ENCODE assay signal across 8 cellular contexts in genomic region chr22:35582861-35583670, GRCh38. TPM values are rescaled to one million over a fixed set of nuclear protein-coding genes. Genes with fewer than 3 reads are reported as not detected.
DNase-seq lines count a peak whose midpoint lies in the region; ATAC-seq lines count a peak whose summit lies in the region.

No MANE protein-coding gene starts in this region.

- ATAC-seq in left colon, result peak; percentile 62
- ATAC-seq in GM19395 (IDR thresholded peaks at IDR 0.05; ENCODE audit: unreplicated experiment), result no peak

- intact Hi-C loops in left colon (cut with DNase I, micrococcal nuclease), result loop anchor here in 1 of 2 donors (2.0 to 10.0 kb wide), 2 partner anchors 152 to 238 kb away; no protein-coding TSS in a partner anchor

- peak; percentile 14 for DNase-seq in NK-92 treated with Interleukin-12 subunit alpha and Interleukin-12 subunit beta, amount 100 ng/mL, for 24 hours (lab: John Stamatoyannopoulos, UW)
- no peak for DNase-seq in NK-92 (lab: John Stamatoyannopoulos, UW; ENCODE audit: unreplicated experiment)
- DNase-seq in NCI-H2171 (lab: John Stamatoyannopoulos, UW), result peak; percentile 41
- DNase-seq in activated CD4-positive, CD25-positive, alpha-beta regulatory T cell treated with anti-CD3 and anti-CD28 coated beads, Interleukin-2, amount 50 U/mL, for 16 hours (ENCODE audit: low read depth, low spot score), result peak; percentile 11
- DNase-seq in cerebellum (ENCODE audit: low spot score), result peak; percentile 81
- DNase-seq in left colon, result peak; percentile 45 to 66
- DNase-seq in stimulated activated CD4-positive, alpha-beta T cell treated with anti-CD3 and anti-CD28 coated beads, Interleukin-4, amount 100 ng/mL, for 1 hour, result peak; percentile 43

RNA-seq across cellular contexts. Expression of gene MB, which starts 34.1 kb away (rescaled TPM):
- total RNA-seq in cerebellum (0.82 TPM), left colon (10 to 100 TPM in 1 of 2 donors, 1 to 10 TPM in 1; 8.4 to 12.8 TPM)

RNA-seq across cellular contexts. Expression of gene RASD2, which starts 42.4 kb away (rescaled TPM):
- total RNA-seq in cerebellum (1.5 TPM), left colon (10 to 100 TPM; 12.9 to 24.5 TPM)
